In the genomic region with DNA sequence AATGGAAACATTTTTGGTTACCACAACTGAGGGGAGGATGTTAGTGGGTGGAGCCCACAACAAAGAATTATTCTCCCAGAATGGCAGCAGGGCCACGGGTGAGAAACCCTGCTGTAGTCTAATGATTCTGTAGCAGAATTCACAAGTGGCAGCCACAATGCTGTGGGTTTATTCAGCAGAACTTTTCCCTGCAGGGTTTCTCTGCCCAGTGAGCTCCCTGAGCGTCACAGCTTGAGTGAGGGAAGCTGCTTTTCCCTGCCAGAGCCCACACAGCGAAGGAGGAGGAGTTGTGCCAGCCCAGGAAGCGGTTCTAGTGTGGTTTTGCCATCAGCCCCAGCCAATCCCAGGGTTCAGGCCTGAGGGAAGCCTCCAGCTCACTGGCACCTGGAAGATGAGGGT, we compare ENCODE assay signal across 8 cellular contexts. TPM values are rescaled to one million over a fixed set of nuclear protein-coding genes. Genes with fewer than 3 reads are reported as not detected.
DNase-seq lines count a peak whose midpoint lies in the region; ATAC-seq and TF ChIP-seq lines count a peak whose summit lies in the region.

No MANE protein-coding gene starts in this region.

- no peak overlapping the region for H3K4me3 Mint-ChIP-seq in activated naive CD8-positive, alpha-beta T cell treated with anti-CD3 and anti-CD28 coated beads for 36 hours
- H3K4me3 Mint-ChIP-seq in mesothelial cell of epicardium = no peak overlapping the region

- no peaks in the 10 kb centered on the region for H3K9me3 Mint-ChIP-seq in activated naive CD8-positive, alpha-beta T cell treated with anti-CD3 and anti-CD28 coated beads for 36 hours
- no peaks in the 10 kb centered on the region for H3K9me3 Mint-ChIP-seq in mesothelial cell of epicardium

- DNase-seq in activated CD4-positive, alpha-beta T cell treated with anti-CD3 and anti-CD28 coated beads for 48 hours = peak; percentile 40
- no peak for DNase-seq in activated CD4-positive, alpha-beta T cell treated with anti-CD3 and anti-CD28 coated beads, Interleukin-2, amount 50 U/mL, for 1 hour
- peak; percentile 46 for DNase-seq in activated naive CD8-positive, alpha-beta T cell treated with anti-CD3 and anti-CD28 coated beads for 36 hours
- DNase-seq in stimulated activated CD8-positive, alpha-beta memory T cell treated with anti-CD3 and anti-CD28 coated beads, Interleukin-4, amount 100 ng/mL, for 24 hours (ENCODE audit: low read depth) = peak; percentile 10
- DNase-seq in mesothelial cell of epicardium (ENCODE audit: low spot score in 2 of 2, unreplicated experiment in 2 of 2) = no peak
- DNase-seq in DMS53 (lab: John Stamatoyannopoulos, UW) = no peak

- H3K27ac Mint-ChIP-seq in activated naive CD8-positive, alpha-beta T cell treated with anti-CD3 and anti-CD28 coated beads for 36 hours = peak overlapping the region; percentile 22
- no peak overlapping the region for H3K27ac Mint-ChIP-seq in mesothelial cell of epicardium

- ATAC-seq in HG03354 (IDR thresholded peaks at IDR 0.05; ENCODE audit: poor library complexity, severe bottlenecking, unreplicated experiment) = peak; percentile 42
- ATAC-seq in HG03135 (IDR thresholded peaks at IDR 0.05; ENCODE audit: unreplicated experiment) = no peak

- peaks cover 49% of the 10 kb centered on the region for H3K27me3 Mint-ChIP-seq in activated naive CD8-positive, alpha-beta T cell treated with anti-CD3 and anti-CD28 coated beads for 36 hours
- peaks cover 30% of the 10 kb centered on the region for H3K27me3 Mint-ChIP-seq in mesothelial cell of epicardium (ENCODE audit: low read depth)

- H3K4me1 Mint-ChIP-seq in activated naive CD8-positive, alpha-beta T cell treated with anti-CD3 and anti-CD28 coated beads for 36 hours = peaks cover 32% of the 10 kb centered on the region
- peaks cover 14% of the 10 kb centered on the region for H3K4me1 Mint-ChIP-seq in mesothelial cell of epicardium

- H3K36me3 Mint-ChIP-seq in activated naive CD8-positive, alpha-beta T cell treated with anti-CD3 and anti-CD28 coated beads for 36 hours = no peaks in the 10 kb centered on the region
- no peaks in the 10 kb centered on the region for H3K36me3 Mint-ChIP-seq in mesothelial cell of epicardium

- TF ChIP-seq CTCF in mesothelial cell of epicardium (IDR thresholded peaks at IDR 0.05; ENCODE audit: unreplicated experiment) = no peak

RNA-seq across cellular contexts. Expression of a gene that starts 4.4 kb away (rescaled TPM):
- under 1 TPM; 0.66 TPM for total RNA-seq in activated naive CD8-positive, alpha-beta T cell treated with anti-CD3 and anti-CD28 coated beads for 36 hours
- 0.80 to 1.3 TPM (median 1.1 TPM) in 3 replicates for total RNA-seq in mesothelial cell of epicardium

Comparison
In these comparisons a context has a peak if more than half of its experiments do, and no peak if none do; other contexts are left out.
1. DNase-seq: peak in activated CD4-positive, alpha-beta T cell treated with anti-CD3 and anti-CD28 coated beads for 48 hours (single experiment), activated naive CD8-positive, alpha-beta T cell treated with anti-CD3 and anti-CD28 coated beads for 36 hours (single experiment) and stimulated activated CD8-positive, alpha-beta memory T cell treated with anti-CD3 and anti-CD28 coated beads, Interleukin-4, amount 100 ng/mL, for 24 hours (single experiment); none in activated CD4-positive, alpha-beta T cell treated with anti-CD3 and anti-CD28 coated beads, Interleukin-2, amount 50 U/mL, for 1 hour (single experiment), mesothelial cell of epicardium (0 of 2) and DMS53 (single experiment).